ENCODE assay signal across 8 cellular contexts in the genomic region with DNA sequence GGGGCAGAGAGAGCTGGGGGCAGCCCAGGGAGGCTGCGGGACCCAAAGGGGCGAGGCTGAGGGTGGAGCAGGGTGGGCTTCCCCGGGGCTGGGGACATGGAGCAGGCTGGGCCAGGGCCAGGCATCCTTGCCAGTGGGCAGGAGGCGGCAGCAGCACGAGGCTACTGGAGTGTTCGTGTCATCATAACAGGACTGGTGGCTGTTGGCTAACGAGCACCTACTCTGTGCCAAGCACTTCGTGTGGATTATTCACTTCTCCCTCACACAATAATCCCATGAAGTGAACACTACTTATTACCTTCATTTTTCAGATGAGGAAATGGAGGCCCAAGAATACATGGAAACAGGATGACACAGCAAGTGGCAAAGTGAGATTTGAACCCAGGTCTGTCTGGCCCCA. TPM values are rescaled to one million over a fixed set of nuclear protein-coding genes. Genes with fewer than 3 reads are reported as not detected.
"Had no signal": no experiment of that assay in that cellular context is flagged by ENCODE, and none has a peak within 500 bp of the region (broad histone marks: within the 10 kb centered on the region; RNA-seq: fewer than 3 reads in every experiment).

No MANE protein-coding gene starts in this region.

- H3K36me3 Mint-ChIP-seq: IgD-negative memory B cell had no signal

- H3K27ac Mint-ChIP-seq: IgD-negative memory B cell had no signal

- H3K9me3 Mint-ChIP-seq: H9 had no signal

- ATAC-seq: HepG2 had no signal

- H3K27ac ChIP-seq: HL-60 had no signal

- H3K4me1 Mint-ChIP-seq: IgD-negative memory B cell had no signal

- H3K4me3 Mint-ChIP-seq: H9, IgD-negative memory B cell had no signal

- DNase-seq: GOT3, H9, HCEC 1CT, KBM-7 had no signal

RNA-seq across cellular contexts. Expression of gene GRM4, which starts 41.7 kb away (rescaled TPM):
- total RNA-seq: HepG2, HT1080 had no signal
- polyA plus RNA-seq: HepG2, IgD-negative memory B cell had no signal
